Comparison of ENCODE assay signal across 33 cellular contexts in genomic region chr5:136712628-136713027, GRCh38.
DNase-seq lines count a peak whose midpoint lies in the region; ATAC-seq and TF ChIP-seq lines count a peak whose summit lies in the region.
"Had no signal": no experiment of that assay in that cellular context is flagged by ENCODE, and none has a peak within 500 bp of the region (broad histone marks: within the 10 kb centered on the region; RNA-seq: fewer than 3 reads in every experiment).

No MANE protein-coding gene starts in this region.

- BruUV-seq in PC-3 (replicated peaks; lab: Mats Ljungman, UMichigan), result no TSS peak

- POLR2A ChIA-PET in PC-3 (lab: Charles Lee; ENCODE audit: unreplicated experiment), result no interaction called here

- H3K79me2 ChIP-seq in PC-3 (ENCODE audit: low read length), result no peaks in the 10 kb centered on the region

- no peak overlapping the region for H3K4me3 Mint-ChIP-seq in osteocyte (ENCODE audit: unreplicated experiment)
- H3K4me3 Mint-ChIP-seq: B cell; CD14-positive monocyte; CD4-positive, alpha-beta memory T cell; CD4-positive, alpha-beta T cell; CD4-positive, CD25-positive, alpha-beta regulatory T cell; CD8-positive, alpha-beta memory T cell; CD8-positive, alpha-beta T cell had no signal

- CTCF ChIA-PET in PC-3 (lab: Charles Lee), result no interaction called here

- no peak overlapping the region for H3K9ac ChIP-seq in PC-3 (ENCODE audit: low read length)
- H3K9ac ChIP-seq: BLaER1; BLaER1 treated with 17β-estradiol and CSF1 and Interleukin-3, amounts not matched to agents 10 nM and 100 nM had no signal

- no peaks in the 10 kb centered on the region for H3F3A ChIP-seq in PC-3 (ENCODE audit: low read length, unreplicated experiment)

- H2AFZ ChIP-seq in PC-3 (ENCODE audit: low read length), result no peak overlapping the region

- no peaks in the 10 kb centered on the region for H3K36me3 ChIP-seq in PC-3 (ENCODE audit: low read depth, low read length)
- H3K36me3 ChIP-seq: BE2C; BLaER1; BLaER1 treated with 17β-estradiol and CSF1 and Interleukin-3, amounts not matched to agents 10 nM and 100 nM had no signal

- H3K27me3 Mint-ChIP-seq in osteocyte (ENCODE audit: unreplicated experiment), result no peaks in the 10 kb centered on the region
- H3K27me3 Mint-ChIP-seq: B cell; CD4-positive, alpha-beta memory T cell; CD4-positive, alpha-beta T cell; CD4-positive, CD25-positive, alpha-beta regulatory T cell had no signal

- H3K9me3 ChIP-seq in PC-3 (ENCODE audit: low read length), result no peaks in the 10 kb centered on the region
- H3K9me3 ChIP-seq: A549, BE2C, BLaER1, Caco-2 had no signal

- no peaks in the 10 kb centered on the region for H3K36me3 Mint-ChIP-seq in osteocyte (ENCODE audit: unreplicated experiment)
- H3K36me3 Mint-ChIP-seq: CD14-positive monocyte; CD4-positive, alpha-beta memory T cell; CD4-positive, CD25-positive, alpha-beta regulatory T cell; CD8-positive, alpha-beta memory T cell; CD8-positive, alpha-beta T cell had no signal

- H3K4me3 ChIP-seq in PC-3 (ENCODE audit: low read length) (no peak overlapping the region), fibroblast of villous mesenchyme (ENCODE audit: low read depth, low read length) (no peak overlapping the region)
- H3K4me3 ChIP-seq: A549; BLaER1; BLaER1 treated with 17β-estradiol and CSF1 and Interleukin-3, amounts not matched to agents 10 nM and 100 nM had no signal

- no peak overlapping the region for H3K4me2 ChIP-seq in PC-3 (ENCODE audit: low read length)
- H3K4me2 ChIP-seq: A549; BLaER1; BLaER1 treated with 17β-estradiol and CSF1 and Interleukin-3, amounts not matched to agents 10 nM and 100 nM had no signal

- intact Hi-C loops in PC-3 (cut with micrococcal nuclease) (no loop called here), Right ventricle myocardium superior (cut with DNase I) (no loop called here)

- no peaks in the 10 kb centered on the region for H4K20me1 ChIP-seq in PC-3 (ENCODE audit: low read length)
- H4K20me1 ChIP-seq: BLaER1; BLaER1 treated with 17β-estradiol and CSF1 and Interleukin-3, amounts not matched to agents 10 nM and 100 nM had no signal

- H3K4me1 Mint-ChIP-seq in osteocyte (ENCODE audit: unreplicated experiment), result peaks cover 43% of the 10 kb centered on the region
- H3K4me1 Mint-ChIP-seq: B cell; CD14-positive monocyte; CD4-positive, alpha-beta memory T cell; CD4-positive, CD25-positive, alpha-beta regulatory T cell; CD8-positive, alpha-beta memory T cell had no signal

- H3K9me3 Mint-ChIP-seq in osteocyte (ENCODE audit: unreplicated experiment), result no peaks in the 10 kb centered on the region

- TF ChIP-seq CTCF in PC-3 (conservative IDR thresholded peaks at IDR 0.05; ENCODE audit: low read depth, low read length) (no peak), fibroblast of villous mesenchyme (IDR thresholded peaks at IDR 0.05; ENCODE audit: insufficient read depth, low read depth, low read length) (no peak), osteocyte (IDR thresholded peaks at IDR 0.05) (no peak)

- H3K27me3 ChIP-seq in PC-3 (ENCODE audit: low read length), result no peaks in the 10 kb centered on the region
- H3K27me3 ChIP-seq: BE2C; BLaER1; BLaER1 treated with 17β-estradiol and CSF1 and Interleukin-3, amounts not matched to agents 10 nM and 100 nM had no signal

- ATAC-seq in PC-3, result no peak
- no peak for ATAC-seq in GM21381 (IDR thresholded peaks at IDR 0.05; ENCODE audit: unreplicated experiment)
- ATAC-seq in HG03442 (IDR thresholded peaks at IDR 0.05; ENCODE audit: unreplicated experiment), result no peak
- no peak for ATAC-seq in Right ventricle myocardium superior (ENCODE audit: poor library complexity)
- ATAC-seq: A549; CD8-positive, alpha-beta T cell had no signal

- DNase-seq in PC-3 (peak; percentile 7), fibroblast of villous mesenchyme (ENCODE audit: low read depth) (peak; percentile 52), osteocyte (ENCODE audit: extremely low spot score, unreplicated experiment) (no peak), Right ventricle myocardium superior (no peak)
- DNase-seq: 8988T; ACHN; AML-193; BE2C; C1 segment of cervical spinal cord; Caco-2; Calu3; CD4-positive, alpha-beta memory T cell; CD4-positive, alpha-beta T cell; CD4-positive, CD25-positive, alpha-beta regulatory T cell; CD8-positive, alpha-beta memory T cell; CD8-positive, alpha-beta T cell; COR-L47; DMS 273 treated with DMSO at 0.1 percent for 48 hours; DMS153; DMS53; DMS79; DMS79 treated with DMSO at 0.1 percent for 48 hours; DND-41; EL had no signal

- no peaks in the 10 kb centered on the region for H3K9me2 ChIP-seq in PC-3 (replicated peaks; ENCODE audit: low read length)

- H3K27ac ChIP-seq in PC-3 (ENCODE audit: low read length), result no peak overlapping the region
- H3K27ac ChIP-seq: 22Rv1; A549; BLaER1; BLaER1 treated with 17β-estradiol and CSF1 and Interleukin-3, amounts not matched to agents 10 nM and 100 nM; C4-2B had no signal

- H3K27ac Mint-ChIP-seq in osteocyte (ENCODE audit: unreplicated experiment), result peak overlapping the region; percentile 68
- H3K27ac Mint-ChIP-seq: B cell; CD14-positive monocyte; CD4-positive, alpha-beta memory T cell; CD4-positive, alpha-beta T cell; CD4-positive, CD25-positive, alpha-beta regulatory T cell; CD8-positive, alpha-beta memory T cell; CD8-positive, alpha-beta T cell had no signal

- H3K4me1 ChIP-seq in PC-3 (ENCODE audit: insufficient read depth, low read length), result no peaks in the 10 kb centered on the region
- H3K4me1 ChIP-seq: A549; BE2C; BLaER1; BLaER1 treated with 17β-estradiol and CSF1 and Interleukin-3, amounts not matched to agents 10 nM and 100 nM; Caco-2 had no signal

Comparison
In these comparisons a context has a peak if more than half of its experiments do, and no peak if none do; other contexts are left out.
1. DNase-seq: peak in PC-3 (single experiment) and fibroblast of villous mesenchyme (single experiment); none in osteocyte (single experiment) and Right ventricle myocardium superior (single experiment).